1 cellular context compared by ENCODE assay signal in the genomic region with DNA sequence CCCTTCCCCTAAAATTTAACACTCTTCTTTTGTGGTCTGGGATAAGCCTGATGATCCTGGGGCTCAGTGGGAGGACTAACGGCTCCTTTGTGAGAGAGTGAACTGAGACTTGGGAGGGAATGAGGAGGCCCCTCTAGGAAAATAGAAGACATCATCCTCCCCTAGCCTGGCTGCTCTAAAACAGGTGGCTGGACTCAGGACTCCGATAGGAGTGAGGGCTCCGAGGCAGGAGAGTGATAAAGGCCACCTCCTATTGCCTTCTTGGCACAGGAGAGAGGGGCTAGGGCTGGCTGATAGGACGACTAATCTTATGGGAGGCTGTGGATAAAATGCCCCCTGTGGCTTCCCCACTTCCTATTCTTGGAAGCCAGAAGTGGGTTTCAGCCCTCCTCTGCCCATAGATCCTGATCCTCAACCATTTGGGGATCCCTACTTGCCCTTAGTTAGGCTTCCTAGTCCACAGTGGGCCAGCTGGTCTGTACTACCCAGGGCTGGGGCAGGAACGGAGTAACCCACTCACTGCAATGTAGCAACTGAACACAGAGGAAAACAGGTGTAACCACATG.
TF ChIP-seq lines count a peak whose summit lies in the region.

No MANE protein-coding gene starts in this region.

TF ChIP-seq in HepG2, 621 proteins besides CTCF, POLR2A, EP300 and RAD21:
- no peak for TF ChIP-seq ZNF33A (CRISPR knock-in tag; IDR thresholded peaks at IDR 0.05; ENCODE audit: borderline replicate concordance)
- no peak for TF ChIP-seq MBD4 (IDR thresholded peaks at IDR 0.05; ENCODE audit: borderline replicate concordance, low read length)
- TF ChIP-seq ZBTB49 (CRISPR knock-in tag; IDR thresholded peaks at IDR 0.05; ENCODE audit: borderline replicate concordance): no peak
- TF ChIP-seq NCOA2 (CRISPR knock-in tag; IDR thresholded peaks at IDR 0.05): no peak
- no peak for TF ChIP-seq GLI4 (CRISPR knock-in tag; IDR thresholded peaks at IDR 0.05; ENCODE audit: borderline replicate concordance)
- TF ChIP-seq TCF12 (IDR thresholded peaks at IDR 0.05): no peak
- TF ChIP-seq TCF12 (CRISPR knock-in tag; IDR thresholded peaks at IDR 0.05): no peak
- no peak for TF ChIP-seq FOXO4 (CRISPR knock-in tag; conservative IDR thresholded peaks at IDR 0.05)
- TF ChIP-seq MTA3 (CRISPR knock-in tag; IDR thresholded peaks at IDR 0.05): no peak
- TF ChIP-seq GATA4 (IDR thresholded peaks at IDR 0.05; ENCODE audit: borderline replicate concordance, low read depth): no peak
- TF ChIP-seq ZBTB21 (CRISPR knock-in tag; IDR thresholded peaks at IDR 0.05): no peak
- no peak for TF ChIP-seq NR0B2 (CRISPR knock-in tag; IDR thresholded peaks at IDR 0.05)
